In genomic region chr22:50525104-50525958, GRCh38 we compare ENCODE assay signal across 8 cellular contexts. TPM values are rescaled to one million over a fixed set of nuclear protein-coding genes. Genes with fewer than 3 reads are reported as not detected.
DNase-seq lines count a peak whose midpoint lies in the region; ATAC-seq and TF ChIP-seq lines count a peak whose summit lies in the region.

A gene with protein sequence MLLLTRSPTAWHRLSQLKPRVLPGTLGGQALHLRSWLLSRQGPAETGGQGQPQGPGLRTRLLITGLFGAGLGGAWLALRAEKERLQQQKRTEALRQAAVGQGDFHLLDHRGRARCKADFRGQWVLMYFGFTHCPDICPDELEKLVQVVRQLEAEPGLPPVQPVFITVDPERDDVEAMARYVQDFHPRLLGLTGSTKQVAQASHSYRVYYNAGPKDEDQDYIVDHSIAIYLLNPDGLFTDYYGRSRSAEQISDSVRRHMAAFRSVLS (minus strand): TSS chr22:50525598. CDS start chr22:50524411, 1,187 bp downstream.

- peak in 4 of 6 experiments; percentile 27 to 66 (median 54) for TF ChIP-seq CTCF in esophagus squamous epithelium (IDR thresholded peaks at IDR 0.05)

- H3K27ac ChIP-seq in esophagus squamous epithelium = peak within 1 kb of the TSS; percentile 90 to 99 (median 95)

- peak within 1 kb of the TSS; percentile 94 for H3K27ac Mint-ChIP-seq in activated T-cell treated with anti-CD3 and anti-CD28 coated beads, Interleukin-2, amount 50 U/mL, for 72 hours
- H3K27ac Mint-ChIP-seq in naive B cell = peak within 1 kb of the TSS in 5 of 6 donors; percentile 86 to 96 (median 88)
- H3K27ac Mint-ChIP-seq in stimulated activated effector memory CD8-positive, alpha-beta T cell treated with anti-CD3 and anti-CD28 coated beads, Interleukin-12 subunit alpha, Interleukin-12 subunit beta, amount 100 ng/mL, for 72 hours = peak within 1 kb of the TSS; percentile 95

- H3K27me3 Mint-ChIP-seq in activated T-cell treated with anti-CD3 and anti-CD28 coated beads, Interleukin-2, amount 50 U/mL, for 72 hours (ENCODE audit: low read depth) = no peaks in the 10 kb centered on the region
- H3K27me3 Mint-ChIP-seq in naive B cell = no peaks in the 10 kb centered on the region

- peaks cover 42 to 70% (median 43%) of the 10 kb centered on the region in 3 donors for H3K4me1 ChIP-seq in esophagus squamous epithelium

- ATAC-seq in GM21529 (IDR thresholded peaks at IDR 0.05; ENCODE audit: unreplicated experiment) (peak; percentile 31), naive B cell (ENCODE audit: low read depth in 2 of 2) (peak; percentile 62 to 64)
- ATAC-seq in activated T-cell treated with anti-CD3 and anti-CD28 coated beads, Interleukin-2, amount 50 U/mL, for 72 hours (replicated peaks in 1 of 2) = peak; percentile 56 to 61
- ATAC-seq in stimulated activated effector memory CD8-positive, alpha-beta T cell treated with anti-CD3 and anti-CD28 coated beads, Interleukin-12 subunit alpha, Interleukin-12 subunit beta, amount 100 ng/mL, for 72 hours = peak; percentile 69

- H3K36me3 Mint-ChIP-seq in activated T-cell treated with anti-CD3 and anti-CD28 coated beads, Interleukin-2, amount 50 U/mL, for 72 hours (ENCODE audit: insufficient read depth in 2 of 2) = peaks cover 11 to 13% of the 10 kb centered on the region in 2 donors
- no peaks in the 10 kb centered on the region for H3K36me3 Mint-ChIP-seq in naive B cell
- H3K36me3 Mint-ChIP-seq in stimulated activated effector memory CD8-positive, alpha-beta T cell treated with anti-CD3 and anti-CD28 coated beads, Interleukin-12 subunit alpha, Interleukin-12 subunit beta, amount 100 ng/mL, for 72 hours = peaks cover 72% of the 10 kb centered on the region

- peak within 1 kb of the TSS; percentile 55 to 84 (median 67) for H3K4me3 ChIP-seq in esophagus squamous epithelium

- no peaks in the 10 kb centered on the region for H3K9me3 ChIP-seq in esophagus squamous epithelium

- in situ Hi-C loops in KBM-7 (cut with MboI; ENCODE audit: low pct_unique_long_range_greater_than_20kb, low sequenced_read_pairs) = no loop called here

- H3K4me1 Mint-ChIP-seq in activated T-cell treated with anti-CD3 and anti-CD28 coated beads, Interleukin-2, amount 50 U/mL, for 72 hours (ENCODE audit: low read depth) = peaks cover 39% of the 10 kb centered on the region
- peaks cover 32 to 35% (median 35%) of the 10 kb centered on the region in 3 donors for H3K4me1 Mint-ChIP-seq in naive B cell
- peaks cover 47% of the 10 kb centered on the region for H3K4me1 Mint-ChIP-seq in stimulated activated effector memory CD8-positive, alpha-beta T cell treated with anti-CD3 and anti-CD28 coated beads, Interleukin-12 subunit alpha, Interleukin-12 subunit beta, amount 100 ng/mL, for 72 hours

- peak within 1 kb of the TSS; percentile 90 to 96 for H3K4me3 Mint-ChIP-seq in activated T-cell treated with anti-CD3 and anti-CD28 coated beads, Interleukin-2, amount 50 U/mL, for 72 hours
- peak within 1 kb of the TSS; percentile 85 to 95 (median 90) for H3K4me3 Mint-ChIP-seq in naive B cell
- peak within 1 kb of the TSS; percentile 93 for H3K4me3 Mint-ChIP-seq in stimulated activated effector memory CD8-positive, alpha-beta T cell treated with anti-CD3 and anti-CD28 coated beads, Interleukin-12 subunit alpha, Interleukin-12 subunit beta, amount 100 ng/mL, for 72 hours

- H3K9me3 Mint-ChIP-seq in activated T-cell treated with anti-CD3 and anti-CD28 coated beads, Interleukin-2, amount 50 U/mL, for 72 hours = no peaks in the 10 kb centered on the region
- no peaks in the 10 kb centered on the region for H3K9me3 Mint-ChIP-seq in naive B cell
- no peaks in the 10 kb centered on the region for H3K9me3 Mint-ChIP-seq in stimulated activated effector memory CD8-positive, alpha-beta T cell treated with anti-CD3 and anti-CD28 coated beads, Interleukin-12 subunit alpha, Interleukin-12 subunit beta, amount 100 ng/mL, for 72 hours

- intact Hi-C loops in esophagus squamous epithelium (cut with DNase I) = loop anchor here (10.0 kb wide), 1 partner anchor 89 kb away; no protein-coding TSS in a partner anchor

- peak; percentile 93 for DNase-seq in DMS153 treated with DMSO at 0.1 percent for 48 hours (lab: John Stamatoyannopoulos, UW; ENCODE audit: unreplicated experiment)
- DNase-seq in KBM-7 = peak; percentile 98
- peak; percentile 99 for DNase-seq in activated T-cell treated with anti-CD3 and anti-CD28 coated beads, Interleukin-2, amount 50 U/mL, for 72 hours
- peak; percentile 85 for DNase-seq in esophagus squamous epithelium (lab: John Stamatoyannopoulos, UW)
- DNase-seq in naive B cell = peak; percentile 97
- peak; percentile 99 for DNase-seq in stimulated activated effector memory CD8-positive, alpha-beta T cell treated with anti-CD3 and anti-CD28 coated beads, Interleukin-12 subunit alpha, Interleukin-12 subunit beta, amount 100 ng/mL, for 72 hours (ENCODE audit: low spot score in 2 of 2)

- peaks cover 0 to 8% (median 0%) of the 10 kb centered on the region in 4 donors for H3K27me3 ChIP-seq in esophagus squamous epithelium

- TF ChIP-seq POLR2A in esophagus squamous epithelium (IDR thresholded peaks at IDR 0.05) = peak in 3 of 4 donors; percentile 80 to 89 (median 80)

- no CpG with 5 or more reads among the region's 99 CpGs for WGBS in esophagus squamous epithelium, 2 donors

- peaks cover 25 to 38% (median 28%) of the 10 kb centered on the region in 3 donors for H3K36me3 ChIP-seq in esophagus squamous epithelium

TF ChIP-seq in PFSK-1, 5 proteins besides CTCF, POLR2A, EP300 and RAD21:
- TF ChIP-seq POLR2AphosphoS5 (IDR thresholded peaks at IDR 0.05; ENCODE audit: low read depth, low read length) (peak; percentile 73), TAF1 (IDR thresholded peaks at IDR 0.05; ENCODE audit: borderline replicate concordance, insufficient read depth, low read length) (peak; percentile 85; the same call in 1 of the 2 replicates), SIN3A (IDR thresholded peaks at IDR 0.05; ENCODE audit: borderline replicate concordance, insufficient read depth, low read length) (peak; percentile 13; the same call in 1 of the 2 replicates), REST (IDR thresholded peaks at IDR 0.05; ENCODE audit: insufficient read depth in 1 of 2, low read depth in 2 of 2, low read length in 2 of 2) (no peak), FOXP2 (optimal IDR thresholded peaks at IDR 0.05; ENCODE audit: borderline replicate concordance, extremely low read depth, extremely low read length, insufficient read depth) (no peak)

RNA-seq across cellular contexts. Expression of the gene that starts here (rescaled TPM):
- polyA plus RNA-seq in PFSK-1 (2012; ENCODE audit: insufficient read length, low read depth) = 23.9 TPM
- 1 to 10 TPM; 8.3 to 8.5 TPM for total RNA-seq in activated T-cell treated with anti-CD3 and anti-CD28 coated beads, Interleukin-2, amount 50 U/mL, for 72 hours
- 10 to 100 TPM in 1 of 4 donors, 1 to 10 TPM in 3; 5.1 to 14.9 (median 6.7) TPM for total RNA-seq in esophagus squamous epithelium
- polyA plus RNA-seq in naive B cell (ENCODE audit: low read depth in 6 of 6) = 10 to 100 TPM in 3 of 6 donors, 1 to 10 TPM in 3; 2.0 to 13.9 (median 8.1) TPM

Comparison
In these comparisons a context has a peak if more than half of its experiments do, and no peak if none do; other contexts are left out.
1. Peak in every context shown above with its lines: DNase-seq, ATAC-seq, H3K4me3 ChIP-seq and H3K27ac ChIP-seq.